11 cellular contexts compared by ENCODE assay signal in genomic region chr16:67663151-67663876, GRCh38. TPM values are rescaled to one million over a fixed set of nuclear protein-coding genes. Genes with fewer than 3 reads are reported as not detected.
DNase-seq lines count a peak whose midpoint lies in the region; ATAC-seq lines count a peak whose summit lies in the region.
"Had no signal": no experiment of that assay in that cellular context is flagged by ENCODE, and none has a peak within 500 bp of the region (broad histone marks: within the 10 kb centered on the region; RNA-seq: fewer than 3 reads in every experiment).

No MANE protein-coding gene starts in this region.

- no peak overlapping the region for H3K4me3 Mint-ChIP-seq in activated naive CD4-positive, alpha-beta T cell treated with anti-CD3 and anti-CD28 coated beads, Interleukin-2, amount 50 U/mL, for 24 hours
- H3K4me3 Mint-ChIP-seq: CD8-positive, alpha-beta T cell had no signal

- DNase-seq in NCI-H82 (lab: John Stamatoyannopoulos, UW) (peak; percentile 28), NCI-H82 treated with DMSO at 0.1 percent for 48 hours (lab: John Stamatoyannopoulos, UW; ENCODE audit: unreplicated experiment) (no peak), HuH-7.5 (ENCODE audit: low spot score) (peak; percentile 77), lung microvascular endothelial cell (ENCODE audit: low read depth in 2 of 2) (peak; percentile 38 to 49)
- no peak for DNase-seq in activated CD4-positive, CD25-positive, alpha-beta regulatory T cell treated with anti-CD3 and anti-CD28 coated beads, Interleukin-2, amount 50 U/mL, for 72 hours
- DNase-seq: activated naive CD8-positive, alpha-beta T cell treated with anti-CD3 and anti-CD28 coated beads, Interleukin-2, amount 10 ng/mL, durations not matched to agents 7 days and 5 days; uterus had no signal

- peak overlapping the region; percentile 12 for H3K27ac Mint-ChIP-seq in activated naive CD4-positive, alpha-beta T cell treated with anti-CD3 and anti-CD28 coated beads, Interleukin-2, amount 50 U/mL, for 24 hours

- ATAC-seq in HG03039 (IDR thresholded peaks at IDR 0.05; ENCODE audit: unreplicated experiment): no peak
- no peak for ATAC-seq in HG03045 (IDR thresholded peaks at IDR 0.05; ENCODE audit: unreplicated experiment)
- ATAC-seq: CD8-positive, alpha-beta T cell had no signal

- no peaks in the 10 kb centered on the region for H3K9me3 Mint-ChIP-seq in activated naive CD4-positive, alpha-beta T cell treated with anti-CD3 and anti-CD28 coated beads, Interleukin-2, amount 50 U/mL, for 24 hours
- H3K9me3 Mint-ChIP-seq: activated naive CD8-positive, alpha-beta T cell treated with anti-CD3 and anti-CD28 coated beads, Interleukin-2, amount 10 ng/mL, durations not matched to agents 7 days and 5 days; CD8-positive, alpha-beta T cell had no signal

- peaks cover 27% of the 10 kb centered on the region for H3K4me1 Mint-ChIP-seq in activated naive CD4-positive, alpha-beta T cell treated with anti-CD3 and anti-CD28 coated beads, Interleukin-2, amount 50 U/mL, for 24 hours

- no peaks in the 10 kb centered on the region for H3K27me3 Mint-ChIP-seq in activated naive CD4-positive, alpha-beta T cell treated with anti-CD3 and anti-CD28 coated beads, Interleukin-2, amount 50 U/mL, for 24 hours
- H3K27me3 Mint-ChIP-seq: activated naive CD8-positive, alpha-beta T cell treated with anti-CD3 and anti-CD28 coated beads, Interleukin-2, amount 10 ng/mL, durations not matched to agents 7 days and 5 days had no signal

- no peaks in the 10 kb centered on the region for H3K36me3 Mint-ChIP-seq in activated naive CD4-positive, alpha-beta T cell treated with anti-CD3 and anti-CD28 coated beads, Interleukin-2, amount 50 U/mL, for 24 hours
- H3K36me3 Mint-ChIP-seq: activated naive CD8-positive, alpha-beta T cell treated with anti-CD3 and anti-CD28 coated beads, Interleukin-2, amount 10 ng/mL, durations not matched to agents 7 days and 5 days had no signal

RNA-seq across cellular contexts. Expression of gene PARD6A, which starts 2.6 kb away (rescaled TPM):
- total RNA-seq in lung microvascular endothelial cell: 2.6 and 4.8 TPM in 2 replicates

RNA-seq across cellular contexts. Expression of gene ENKD1, which starts 3.2 kb away (rescaled TPM):
- 7.0 and 8.5 TPM in 2 replicates for total RNA-seq in lung microvascular endothelial cell

RNA-seq across cellular contexts. Expression of gene ACD, which starts 3.3 kb away (rescaled TPM):
- 8.3 and 10.5 TPM in 2 replicates for total RNA-seq in lung microvascular endothelial cell

RNA-seq across cellular contexts. Expression of gene C16orf86, which starts 3.3 kb away (rescaled TPM):
- 2.6 and 2.8 TPM in 2 replicates for total RNA-seq in lung microvascular endothelial cell

RNA-seq across cellular contexts. Expression of gene CARMIL2, which starts 18.4 kb away (rescaled TPM):
- 0.44 and 0.79 TPM in 2 replicates for total RNA-seq in lung microvascular endothelial cell

Comparison
In these comparisons a context has a peak if more than half of its experiments do, and no peak if none do; other contexts are left out.
1. DNase-seq: peak in NCI-H82 (single experiment), HuH-7.5 (single experiment) and lung microvascular endothelial cell (2 of 2); none in NCI-H82 treated with DMSO at 0.1 percent for 48 hours (single experiment) and activated CD4-positive, CD25-positive, alpha-beta regulatory T cell treated with anti-CD3 and anti-CD28 coated beads, Interleukin-2, amount 50 U/mL, for 72 hours (single experiment).